ENCODE assay signal across 8 cellular contexts in the genomic region with DNA sequence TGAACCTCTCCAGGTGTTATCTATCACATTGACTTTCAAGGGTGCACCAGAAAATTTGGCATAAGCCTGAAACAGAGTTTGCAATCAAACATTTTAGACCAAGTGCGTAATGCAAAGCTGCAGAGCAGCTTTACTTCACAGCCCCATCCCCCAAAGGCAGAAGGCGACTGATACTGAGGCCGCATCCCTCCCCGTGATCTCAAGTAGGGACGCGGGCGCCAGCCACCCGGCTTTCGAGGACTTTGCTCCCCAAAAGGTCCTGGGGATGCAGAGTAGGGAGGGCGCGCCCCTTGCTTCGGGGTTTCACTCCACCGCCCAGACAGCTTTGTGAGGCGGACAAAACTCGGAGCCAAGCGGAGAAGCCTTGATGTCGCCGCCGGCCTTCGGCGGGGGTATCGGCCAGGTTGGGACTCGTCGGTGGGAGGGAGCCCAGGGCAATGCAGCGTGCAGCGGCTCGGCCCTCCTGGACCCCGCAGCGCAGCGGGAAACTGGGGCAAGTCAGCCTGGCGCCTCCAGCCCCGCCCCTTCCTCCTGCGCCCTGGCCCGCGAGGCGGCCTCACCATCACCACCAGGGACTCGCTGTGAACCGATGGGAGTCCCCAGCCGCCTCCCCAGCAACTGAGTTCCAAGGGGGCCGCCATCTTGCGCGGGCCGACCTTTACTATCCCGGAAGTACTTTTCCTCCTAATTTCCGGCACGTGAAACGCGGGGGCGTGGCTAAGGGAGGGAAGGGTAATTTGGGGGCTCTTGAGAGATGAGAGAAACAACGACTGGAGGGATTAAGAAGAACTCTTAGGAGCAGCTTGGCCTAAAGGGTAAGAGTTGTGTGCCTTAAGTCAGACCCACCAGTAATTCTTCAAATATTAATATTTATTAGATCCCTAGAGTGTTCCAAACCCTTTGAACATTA. TPM values are rescaled to one million over a fixed set of nuclear protein-coding genes. Genes with fewer than 3 reads are reported as not detected.
DNase-seq lines count a peak whose midpoint lies in the region; ATAC-seq lines count a peak whose summit lies in the region.

A gene with protein sequence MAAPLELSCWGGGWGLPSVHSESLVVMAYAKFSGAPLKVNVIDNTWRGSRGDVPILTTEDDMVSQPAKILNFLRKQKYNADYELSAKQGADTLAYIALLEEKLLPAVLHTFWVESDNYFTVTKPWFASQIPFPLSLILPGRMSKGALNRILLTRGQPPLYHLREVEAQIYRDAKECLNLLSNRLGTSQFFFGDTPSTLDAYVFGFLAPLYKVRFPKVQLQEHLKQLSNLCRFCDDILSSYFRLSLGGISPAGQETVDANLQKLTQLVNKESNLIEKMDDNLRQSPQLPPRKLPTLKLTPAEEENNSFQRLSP (minus strand): TSS at position 665 of the 910 bp plus-strand sequence. CDS start 24 bp downstream, at position 641.

- ATAC-seq in GM19035 (IDR thresholded peaks at IDR 0.05; ENCODE audit: unreplicated experiment) (peak; percentile 87), HG03354 (IDR thresholded peaks at IDR 0.05; ENCODE audit: poor library complexity, severe bottlenecking, unreplicated experiment) (peak; percentile 89)

- peaks cover 9% of the 10 kb centered on the region for H3K9me3 Mint-ChIP-seq in activated CD4-positive, alpha-beta T cell treated with anti-CD3 and anti-CD28 coated beads, Interleukin-2, amount 10 ng/mL, durations not matched to agents 7 days and 5 days

- peaks cover 34% of the 10 kb centered on the region for H3K36me3 Mint-ChIP-seq in activated CD4-positive, alpha-beta T cell treated with anti-CD3 and anti-CD28 coated beads, Interleukin-2, amount 10 ng/mL, durations not matched to agents 7 days and 5 days (ENCODE audit: low read depth)

- H3K27ac Mint-ChIP-seq in activated CD4-positive, alpha-beta T cell treated with anti-CD3 and anti-CD28 coated beads, Interleukin-2, amount 10 ng/mL, durations not matched to agents 7 days and 5 days, result peak within 1 kb of the TSS; percentile 91

- POLR2A ChIA-PET in activated CD4-positive, alpha-beta T cell treated with anti-CD3 and anti-CD28 coated beads, Interleukin-2, amount 10 ng/mL, durations not matched to agents 7 days and 5 days (lab: Charles Lee), result interaction anchor here (0.6 to 1.2 kb wide), 6 partner anchors 9 to 93 kb away, joined by 3 to 6 read pairs (median 4); no protein-coding TSS in a partner anchor

- DNase-seq in AG08396 (ENCODE audit: low spot score) (peak; percentile 86), NCI-H526 (lab: John Stamatoyannopoulos, UW) (peak; percentile 65 to 87), cortex of kidney (lab: John Stamatoyannopoulos, UW) (peak; percentile 15), left kidney (ENCODE audit: low read depth, low spot score) (peak; percentile 97)
- peak; percentile 91 for DNase-seq in activated CD4-positive, alpha-beta T cell treated with anti-CD3 and anti-CD28 coated beads, Interleukin-2, amount 10 ng/mL, durations not matched to agents 7 days and 5 days
- DNase-seq in stimulated activated CD4-positive, alpha-beta T cell treated with anti-CD3 and anti-CD28 coated beads, Interleukin-1b, Interleukin-23, amount 100 ng/mL, for 48 hours, result peak; percentile 90

- CTCF ChIA-PET in activated CD4-positive, alpha-beta T cell treated with anti-CD3 and anti-CD28 coated beads, Interleukin-2, amount 10 ng/mL, durations not matched to agents 7 days and 5 days (lab: Charles Lee), result interaction anchor here (0.7 to 1.6 kb wide), 10 partner anchors 10 to 88 kb away, joined by 3 to 6 read pairs (median 3); no protein-coding TSS in a partner anchor

- no peaks in the 10 kb centered on the region for H3K27me3 Mint-ChIP-seq in activated CD4-positive, alpha-beta T cell treated with anti-CD3 and anti-CD28 coated beads, Interleukin-2, amount 10 ng/mL, durations not matched to agents 7 days and 5 days

- H3K4me3 Mint-ChIP-seq in activated CD4-positive, alpha-beta T cell treated with anti-CD3 and anti-CD28 coated beads, Interleukin-2, amount 10 ng/mL, durations not matched to agents 7 days and 5 days, result peak within 1 kb of the TSS; percentile 80

- peaks cover 43% of the 10 kb centered on the region for H3K4me1 Mint-ChIP-seq in activated CD4-positive, alpha-beta T cell treated with anti-CD3 and anti-CD28 coated beads, Interleukin-2, amount 10 ng/mL, durations not matched to agents 7 days and 5 days

RNA-seq across cellular contexts. Expression of the gene that starts here (rescaled TPM):
- 10 to 100 TPM; 15.5 to 15.6 TPM for total RNA-seq in activated CD4-positive, alpha-beta T cell treated with anti-CD3 and anti-CD28 coated beads, Interleukin-2, amount 10 ng/mL, durations not matched to agents 7 days and 5 days

Comparison
In these comparisons a context has a peak if more than half of its experiments do, and no peak if none do; other contexts are left out.
1. Peak in every context shown above with its lines: DNase-seq and ATAC-seq.
2. DNase-seq: peak in every context shown above with its lines; median percentile 97 in left kidney; 91 in activated CD4-positive, alpha-beta T cell treated with anti-CD3 and anti-CD28 coated beads, Interleukin-2, amount 10 ng/mL, durations not matched to agents 7 days and 5 days; 90 in stimulated activated CD4-positive, alpha-beta T cell treated with anti-CD3 and anti-CD28 coated beads, Interleukin-1b, Interleukin-23, amount 100 ng/mL, for 48 hours; 86 in AG08396; 76 in NCI-H526; 15 in cortex of kidney.